Comparison of ENCODE assay signal across 21 cellular contexts in genomic region chr1:97451422-97451821, GRCh38.
DNase-seq lines count a peak whose midpoint lies in the region; ATAC-seq, FAIRE-seq and TF ChIP-seq lines count a peak whose summit lies in the region.
"Had no signal": no experiment of that assay in that cellular context is flagged by ENCODE, and none has a peak within 500 bp of the region (broad histone marks: within the 10 kb centered on the region; RNA-seq: fewer than 3 reads in every experiment).

No MANE protein-coding gene starts in this region.

- WGBS in right lobe of liver (ENCODE audit: insufficient coverage, low coverage, low lambda C conversion rate, missing lambda C conversion rate): 66% methylated on average over 4 of the region's 4 CpGs

- DNase-seq in H54 (ENCODE audit: insufficient read length, low spot score) (no peak), NB4 (ENCODE audit: low read depth) (peak; percentile 20), epithelial cell of esophagus (ENCODE audit: low read depth) (peak; percentile 18), right lobe of liver (no peak), superior temporal gyrus (ENCODE audit: extremely low spot score) (no peak), NCI-H2029 (lab: John Stamatoyannopoulos, UW) (no peak), Ammon's horn (ENCODE audit: low spot score) (no peak)
- DNase-seq: BE2C; Calu3; CD4-positive, alpha-beta memory T cell; DMS53; H9; Kasumi-1; MV-4-11; NCI-H1417 treated with DMSO at 0.1 percent for 48 hours; NCI-H1930; NCI-H345; NCI-H526 treated with DMSO at 0.1 percent for 48 hours; NK-92 treated with Interleukin-12 subunit alpha and Interleukin-12 subunit beta, amount 100 ng/mL, for 24 hours; RPMI8226; SIG-M5 had no signal

- no peak overlapping the region for H3K27ac ChIP-seq in right lobe of liver

- TF ChIP-seq CTCF in NB4 (IDR thresholded peaks at IDR 0.05; ENCODE audit: low read depth, low read length): no peak
- TF ChIP-seq CTCF in epithelial cell of esophagus (IDR thresholded peaks at IDR 0.05; ENCODE audit: insufficient read depth, low read depth, low read length, missing control alignments): no peak
- no peak for TF ChIP-seq CTCF in right lobe of liver (IDR thresholded peaks at IDR 0.05)

- no peaks in the 10 kb centered on the region for H3K27me3 ChIP-seq in right lobe of liver
- H3K27me3 ChIP-seq: BE2C had no signal

- H3K4me3 ChIP-seq in NB4 (ENCODE audit: low read depth, low read length) (no peak overlapping the region), epithelial cell of esophagus (ENCODE audit: low read length) (no peak overlapping the region), right lobe of liver (no peak overlapping the region)

- peak in 3 of 4 donors; percentile 26 to 71 (median 70) for ATAC-seq in right lobe of liver

- H3K9me3 ChIP-seq in right lobe of liver: no peaks in the 10 kb centered on the region
- H3K9me3 ChIP-seq: BE2C had no signal

- no peak for TF ChIP-seq POLR2A in H54 (IDR thresholded peaks at IDR 0.05; ENCODE audit: low read depth, low read length)
- no peak for TF ChIP-seq POLR2A in NB4 (IDR thresholded peaks at IDR 0.05; ENCODE audit: extremely low read depth, insufficient read length)
- TF ChIP-seq POLR2A in right lobe of liver (IDR thresholded peaks at IDR 0.05): no peak

- FAIRE-seq in H54 (lab: Jason Lieb, UNC): peak; percentile 41

- H3K4me1 ChIP-seq in right lobe of liver: no peaks in the 10 kb centered on the region

- peaks cover 0 to 6% (median 0%) of the 10 kb centered on the region in 4 donors for H3K36me3 ChIP-seq in right lobe of liver
- H3K36me3 ChIP-seq: BE2C had no signal

- intact Hi-C loops in right lobe of liver (cut with DNase I): no loop called here

Comparison
In these comparisons a context has a peak if more than half of its experiments do, and no peak if none do; other contexts are left out.
1. DNase-seq: peak in NB4 (single experiment) and epithelial cell of esophagus (single experiment); none in H54 (single experiment), right lobe of liver (0 of 3), superior temporal gyrus (single experiment), NCI-H2029 (single experiment) and Ammon's horn (single experiment).